In the genomic region with DNA sequence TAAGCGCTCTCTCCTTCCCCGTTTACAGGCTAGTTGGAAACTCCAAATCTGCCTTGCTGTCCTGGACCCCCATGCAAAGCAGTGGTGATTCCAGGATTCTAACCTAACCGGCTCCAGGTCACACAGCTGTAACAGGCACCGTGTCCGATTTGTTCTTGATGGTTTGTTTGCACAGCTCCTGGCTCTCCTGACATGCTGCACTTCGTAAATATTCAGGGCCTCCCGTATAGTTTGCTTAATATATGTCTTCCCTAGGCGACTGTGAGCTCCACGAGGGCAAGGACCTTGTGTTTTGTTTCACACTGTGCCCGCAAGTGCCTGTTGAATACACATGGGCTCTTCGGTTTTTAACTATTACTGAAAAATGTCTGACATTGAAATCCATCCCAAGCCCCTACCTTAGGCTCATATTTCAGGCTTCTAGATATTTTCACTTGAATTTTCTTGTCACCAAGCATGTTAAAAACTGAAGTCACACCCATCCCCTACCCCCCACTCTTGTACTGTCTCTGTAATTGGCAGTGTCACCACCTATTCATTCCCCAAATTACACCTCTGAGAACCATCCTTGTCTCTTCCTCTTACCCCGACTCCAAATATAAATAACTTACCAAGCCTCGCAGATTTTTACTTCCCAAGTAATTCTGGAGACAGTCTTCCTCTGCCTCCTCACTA, we compare ENCODE assay signal across 8 cellular contexts. TPM values are rescaled to one million over a fixed set of nuclear protein-coding genes. Genes with fewer than 3 reads are reported as not detected.
DNase-seq lines count a peak whose midpoint lies in the region; TF ChIP-seq lines count a peak whose summit lies in the region.

No MANE protein-coding gene starts in this region.

- H3K4me1 ChIP-seq in subcutaneous abdominal adipose tissue (ENCODE audit: control insufficient read depth in 5 of 5, insufficient read depth in 5 of 5, low read length in 5 of 5), result peaks cover 2 to 43% (median 37%) of the 10 kb centered on the region in 5 donors

- H3K27me3 ChIP-seq in subcutaneous abdominal adipose tissue (ENCODE audit: control insufficient read depth in 5 of 5, insufficient read depth in 4 of 5, low read length in 5 of 5), result no peaks in the 10 kb centered on the region

- no peak overlapping the region for H3K27ac Mint-ChIP-seq in CD14-positive monocyte

- peaks cover 0 to 2% (median 2%) of the 10 kb centered on the region in 3 donors for H3K27me3 Mint-ChIP-seq in CD14-positive monocyte (ENCODE audit: low read depth in 3 of 3)

- peak overlapping the region; percentile 65 for H3K4me3 ChIP-seq in fibroblast of villous mesenchyme (ENCODE audit: low read depth, low read length)
- peak overlapping the region; percentile 71 to 92 (median 86) for H3K4me3 ChIP-seq in subcutaneous abdominal adipose tissue (ENCODE audit: low read depth in 1 of 5, low read length in 5 of 5)

- DNase-seq in NCI-H1105 treated with DMSO at 0.1 percent for 48 hours (lab: John Stamatoyannopoulos, UW), result peak; percentile 70
- DNase-seq in NCI-H1105 (lab: John Stamatoyannopoulos, UW), result no peak
- peak; percentile 67 for DNase-seq in NCI-H82 (lab: John Stamatoyannopoulos, UW)
- DNase-seq in fibroblast of villous mesenchyme (ENCODE audit: low read depth), result no peak
- no peak for DNase-seq in SKM-1 (lab: John Stamatoyannopoulos, UW; ENCODE audit: unreplicated experiment)
- DNase-seq in CD14-positive monocyte (ENCODE audit: low spot score), result no peak
- no peak for DNase-seq in activated naive CD4-positive, alpha-beta T cell treated with anti-CD3 and anti-CD28 coated beads, Interleukin-2, amount 50 U/mL, for 16 hours

- peak overlapping the region; percentile 92 for H3K27ac ChIP-seq in subcutaneous abdominal adipose tissue (ENCODE audit: low read depth, low read length)

- H3K9me3 ChIP-seq in subcutaneous abdominal adipose tissue (ENCODE audit: control insufficient read depth in 5 of 5, low read length in 5 of 5), result no peaks in the 10 kb centered on the region

- peaks cover 24% of the 10 kb centered on the region for H3K4me1 Mint-ChIP-seq in CD14-positive monocyte

- H3K4me3 Mint-ChIP-seq in CD14-positive monocyte, result no peak overlapping the region

- intact Hi-C loops in CD14-positive monocyte (cut with micrococcal nuclease), result loop anchor here (10.0 kb wide), 2 partner anchors 73 to 93 kb away; partner anchors contain the start of gene RHOB (in 1 of the 2)

- peaks cover 0 to 2% (median 0%) of the 10 kb centered on the region in 7 donors for H3K9me3 Mint-ChIP-seq in CD14-positive monocyte

- peaks cover 0 to 4% of the 10 kb centered on the region in 2 donors for H3K36me3 Mint-ChIP-seq in CD14-positive monocyte

- TF ChIP-seq CTCF in fibroblast of villous mesenchyme (IDR thresholded peaks at IDR 0.05; ENCODE audit: insufficient read depth, low read depth, low read length) (no peak), CD14-positive monocyte (IDR thresholded peaks at IDR 0.05) (no peak)

- peak overlapping the region; percentile 8 to 92 (median 83) for H3K9ac ChIP-seq in subcutaneous abdominal adipose tissue (ENCODE audit: low read length in 5 of 5)

- H3K36me3 ChIP-seq in subcutaneous abdominal adipose tissue (ENCODE audit: control insufficient read depth in 5 of 5, insufficient read depth in 5 of 5, low read length in 5 of 5), result no peaks in the 10 kb centered on the region

RNA-seq across cellular contexts. Expression of gene PUM2, which starts 1.0 kb away (rescaled TPM):
- 33.5 and 56.1 TPM in 2 replicates for total RNA-seq in fibroblast of villous mesenchyme
- 1 to 10 TPM; 7.2 to 8.3 TPM for polyA plus RNA-seq in CD14-positive monocyte

Comparison
In these comparisons a context has a peak if more than half of its experiments do, and no peak if none do; other contexts are left out.
1. DNase-seq: peak in NCI-H1105 treated with DMSO at 0.1 percent for 48 hours (single experiment) and NCI-H82 (single experiment); none in NCI-H1105 (single experiment), fibroblast of villous mesenchyme (single experiment), SKM-1 (single experiment), CD14-positive monocyte (single experiment) and activated naive CD4-positive, alpha-beta T cell treated with anti-CD3 and anti-CD28 coated beads, Interleukin-2, amount 50 U/mL, for 16 hours (single experiment).